ENCODE assay signal across 18 cellular contexts in genomic region chr4:137934921-137935320, GRCh38.
"Had no signal": no experiment of that assay in that cellular context is flagged by ENCODE, and none has a peak within 500 bp of the region (broad histone marks: within the 10 kb centered on the region; RNA-seq: fewer than 3 reads in every experiment).

No MANE protein-coding gene starts in this region.

- H3K36me3 ChIP-seq: ascending aorta, gastroesophageal sphincter, neutrophil, tibial artery, uterus had no signal

- DNase-seq: activated CD4-positive, alpha-beta T cell treated with anti-CD3 and anti-CD28 coated beads for 1 hour; activated CD4-positive, alpha-beta T cell treated with anti-CD3 and anti-CD28 coated beads, Interleukin-2, amount 50 U/mL, for 4 hours; activated naive CD4-positive, alpha-beta T cell treated with Interleukin-2 at 50 U/mL for 16 hours; activated T-cell treated with anti-CD3 and anti-CD28 coated beads for 4 hours; dermis blood vessel endothelial cell; naive thymus-derived CD4-positive, alpha-beta T cell; retina; stimulated activated CD4-positive, alpha-beta T cell treated with anti-CD3 and anti-CD28 coated beads, Interleukin-2, amount 100 ng/mL, for 48 hours; T1000; tibial artery; uterus had no signal

- H3K9me3 ChIP-seq: neutrophil had no signal

- H3K27me3 ChIP-seq: ascending aorta, gastroesophageal sphincter, neutrophil, tibial artery, uterus had no signal

- H3K4me1 ChIP-seq: ascending aorta, gastroesophageal sphincter, tibial artery, uterus had no signal

- H3K4me1 Mint-ChIP-seq: activated T-helper 17 cell treated with anti-CD3 and anti-CD28 coated beads, Interleukin-2, amount 50 U/mL, for 72 hours; naive thymus-derived CD4-positive, alpha-beta T cell; stimulated activated memory B cell treated with anti-CD40 and anti-IgM and Interleukin-4, amounts not matched to agents 10 μg/mL and 1 μg/mL and 100 μg/mL, for 72 hours had no signal

- H3K27ac Mint-ChIP-seq: activated T-helper 17 cell treated with anti-CD3 and anti-CD28 coated beads, Interleukin-2, amount 50 U/mL, for 72 hours; naive thymus-derived CD4-positive, alpha-beta T cell; stimulated activated memory B cell treated with anti-CD40 and anti-IgM and Interleukin-4, amounts not matched to agents 10 μg/mL and 1 μg/mL and 100 μg/mL, for 72 hours had no signal

- H3K9me3 Mint-ChIP-seq: activated T-helper 17 cell treated with anti-CD3 and anti-CD28 coated beads, Interleukin-2, amount 50 U/mL, for 72 hours had no signal

- H3K27me3 Mint-ChIP-seq: activated T-helper 17 cell treated with anti-CD3 and anti-CD28 coated beads, Interleukin-2, amount 50 U/mL, for 72 hours; naive thymus-derived CD4-positive, alpha-beta T cell; stimulated activated memory B cell treated with anti-CD40 and anti-IgM and Interleukin-4, amounts not matched to agents 10 μg/mL and 1 μg/mL and 100 μg/mL, for 72 hours had no signal

- H3K36me3 Mint-ChIP-seq: naive thymus-derived CD4-positive, alpha-beta T cell; stimulated activated memory B cell treated with anti-CD40 and anti-IgM and Interleukin-4, amounts not matched to agents 10 μg/mL and 1 μg/mL and 100 μg/mL, for 72 hours had no signal

- H3K4me3 ChIP-seq: ascending aorta, gastroesophageal sphincter, lung, tibial artery, uterus had no signal

- ATAC-seq: activated T-helper 17 cell treated with anti-CD3 and anti-CD28 coated beads, Interleukin-2, amount 50 U/mL, for 72 hours; gastroesophageal sphincter; naive thymus-derived CD4-positive, alpha-beta T cell; stimulated activated memory B cell treated with anti-CD40 and anti-IgM and Interleukin-4, amounts not matched to agents 10 μg/mL and 1 μg/mL and 100 μg/mL, for 72 hours had no signal

- H3K4me3 Mint-ChIP-seq: activated T-helper 17 cell treated with anti-CD3 and anti-CD28 coated beads, Interleukin-2, amount 50 U/mL, for 72 hours; naive thymus-derived CD4-positive, alpha-beta T cell; stimulated activated memory B cell treated with anti-CD40 and anti-IgM and Interleukin-4, amounts not matched to agents 10 μg/mL and 1 μg/mL and 100 μg/mL, for 72 hours had no signal

- H3K27ac ChIP-seq: ascending aorta, epithelial cell of prostate, gastroesophageal sphincter, neutrophil, tibial artery, uterus had no signal
